Comparison of ENCODE assay signal across 18 cellular contexts in genomic region chr1:84379128-84379527, GRCh38. TPM values are rescaled to one million over a fixed set of nuclear protein-coding genes. Genes with fewer than 3 reads are reported as not detected.
DNase-seq lines count a peak whose midpoint lies in the region; ATAC-seq and TF ChIP-seq lines count a peak whose summit lies in the region.
"Had no signal": no experiment of that assay in that cellular context is flagged by ENCODE, and none has a peak within 500 bp of the region (broad histone marks: within the 10 kb centered on the region; RNA-seq: fewer than 3 reads in every experiment).

No MANE protein-coding gene starts in this region.

- H3K9me3 ChIP-seq in PC-3 (ENCODE audit: low read length): no peaks in the 10 kb centered on the region
- no peaks in the 10 kb centered on the region for H3K9me3 ChIP-seq in fibroblast of lung (ENCODE audit: control insufficient read depth, insufficient read depth, low read depth, low read length)
- H3K9me3 ChIP-seq in right cardiac atrium (ENCODE audit: control insufficient read depth, low read length): no peaks in the 10 kb centered on the region
- H3K9me3 ChIP-seq in Karpas-422 (ENCODE audit: low read length): no peaks in the 10 kb centered on the region
- H3K9me3 ChIP-seq: heart left ventricle had no signal

- H3K9me2 ChIP-seq in PC-3 (replicated peaks; ENCODE audit: low read length) (no peaks in the 10 kb centered on the region), Karpas-422 (replicated peaks; ENCODE audit: insufficient read depth, low read length) (no peaks in the 10 kb centered on the region)

- H3K27me3 ChIP-seq in PC-3 (ENCODE audit: low read length) (no peaks in the 10 kb centered on the region), fibroblast of lung (ENCODE audit: control insufficient read depth, insufficient read depth, low read length) (no peaks in the 10 kb centered on the region), right cardiac atrium (ENCODE audit: control insufficient read depth, insufficient read depth) (no peaks in the 10 kb centered on the region), Karpas-422 (ENCODE audit: low read length) (no peaks in the 10 kb centered on the region)
- H3K27me3 ChIP-seq: heart left ventricle had no signal

- no peak overlapping the region for H3K27ac ChIP-seq in PC-3 (ENCODE audit: low read length)
- H3K27ac ChIP-seq in fibroblast of lung (ENCODE audit: insufficient read depth, low read length): no peak overlapping the region
- H3K27ac ChIP-seq in right cardiac atrium (ENCODE audit: low read length): no peak overlapping the region
- H3K27ac ChIP-seq in Karpas-422 (ENCODE audit: low read length): no peak overlapping the region
- H3K27ac ChIP-seq: heart left ventricle had no signal

- no peaks in the 10 kb centered on the region for H3K36me3 Mint-ChIP-seq in endothelial cell (ENCODE audit: low read depth, unreplicated experiment)

- no peak overlapping the region for H3K27ac Mint-ChIP-seq in endothelial cell (ENCODE audit: unreplicated experiment)
- H3K27ac Mint-ChIP-seq: H9 had no signal

- H3K79me2 ChIP-seq in PC-3 (ENCODE audit: low read length) (no peaks in the 10 kb centered on the region), fibroblast of lung (ENCODE audit: control insufficient read depth, insufficient read depth, low read length) (no peaks in the 10 kb centered on the region), Karpas-422 (ENCODE audit: low read length) (no peaks in the 10 kb centered on the region)

- TF ChIP-seq CTCF in PC-3 (conservative IDR thresholded peaks at IDR 0.05; ENCODE audit: low read depth, low read length) (no peak), fibroblast of lung (conservative IDR thresholded peaks at IDR 0.05 in 1 of 2, IDR thresholded peaks at IDR 0.05 in 1 of 2; ENCODE audit: low read depth in 1 of 2, low read length in 2 of 2) (no peak), endothelial cell (IDR thresholded peaks at IDR 0.05; ENCODE audit: unreplicated experiment) (no peak)

- no peak overlapping the region for H3K4me3 Mint-ChIP-seq in endothelial cell (ENCODE audit: unreplicated experiment)
- H3K4me3 Mint-ChIP-seq: H9 had no signal

- H3K4me3 ChIP-seq in PC-3 (ENCODE audit: low read length) (no peak overlapping the region), fibroblast of lung (replicated peaks in 1 of 4; ENCODE audit: control extremely low read depth in 1 of 4, insufficient read depth in 1 of 4, low read depth in 3 of 4, low read length in 4 of 4) (no peak overlapping the region), skeletal muscle cell (ENCODE audit: low read depth, low read length) (no peak overlapping the region), right cardiac atrium (ENCODE audit: low read length) (no peak overlapping the region), Karpas-422 (ENCODE audit: low read length) (no peak overlapping the region)
- H3K4me3 ChIP-seq: heart left ventricle had no signal

- peaks cover 42% of the 10 kb centered on the region for H3K4me1 ChIP-seq in PC-3 (ENCODE audit: insufficient read depth, low read length)
- peaks cover 20% of the 10 kb centered on the region for H3K4me1 ChIP-seq in fibroblast of lung (ENCODE audit: control insufficient read depth, extremely low read depth, insufficient read depth, low read length)
- peaks cover 2% of the 10 kb centered on the region for H3K4me1 ChIP-seq in right cardiac atrium (ENCODE audit: control insufficient read depth, insufficient read depth, low read length)
- no peaks in the 10 kb centered on the region for H3K4me1 ChIP-seq in Karpas-422 (ENCODE audit: low read length)

- CTCF ChIA-PET in PC-3 (lab: Charles Lee): no interaction called here

- WGBS in right cardiac atrium: 72% methylated on average over 1 of the region's 1 CpG

- no peaks in the 10 kb centered on the region for H3K9me3 Mint-ChIP-seq in endothelial cell (ENCODE audit: unreplicated experiment)
- H3K9me3 Mint-ChIP-seq: H9 had no signal

- POLR2A ChIA-PET in PC-3 (lab: Charles Lee; ENCODE audit: unreplicated experiment): interaction anchor here (0.7 kb wide), 1 partner anchor 446 kb away, joined by 3 read pairs; no protein-coding TSS in a partner anchor

- intact Hi-C loops in PC-3 (cut with micrococcal nuclease): no loop called here
- intact Hi-C loops in right cardiac atrium (cut with DNase I): no loop called here

- no peaks in the 10 kb centered on the region for H3K27me3 Mint-ChIP-seq in endothelial cell (ENCODE audit: unreplicated experiment)

- H3K4me1 Mint-ChIP-seq in endothelial cell (ENCODE audit: unreplicated experiment): peaks cover 3% of the 10 kb centered on the region

- H2AFZ ChIP-seq in PC-3 (ENCODE audit: low read length): no peak overlapping the region
- H2AFZ ChIP-seq in fibroblast of lung (ENCODE audit: low read length): no peak overlapping the region
- H2AFZ ChIP-seq in Karpas-422 (ENCODE audit: low read length): no peak overlapping the region

- H4K20me1 ChIP-seq in PC-3 (ENCODE audit: low read length): no peaks in the 10 kb centered on the region
- H4K20me1 ChIP-seq in fibroblast of lung (ENCODE audit: control insufficient read depth, extremely low read depth, insufficient read depth, low read length): no peaks in the 10 kb centered on the region
- no peaks in the 10 kb centered on the region for H4K20me1 ChIP-seq in Karpas-422 (ENCODE audit: insufficient read depth, low read depth, low read length)

- BruUV-seq in PC-3 (replicated peaks; lab: Mats Ljungman, UMichigan): no TSS peak

- H3K9ac ChIP-seq in PC-3 (ENCODE audit: low read length) (no peak overlapping the region), fibroblast of lung (ENCODE audit: insufficient read depth, low read length) (no peak overlapping the region), Karpas-422 (ENCODE audit: low read length) (no peak overlapping the region)

- ATAC-seq in PC-3 (peak; percentile 75), right cardiac atrium (no peak), GM19023 (IDR thresholded peaks at IDR 0.05; ENCODE audit: unreplicated experiment) (no peak)
- ATAC-seq: heart left ventricle, sciatic nerve had no signal

- DNase-seq in HCEC 1CT (peak; percentile 90), PC-3 (peak; percentile 74), fibroblast of lung (ENCODE audit: low read depth in 2 of 2) (peak; percentile 93 to 95), skeletal muscle cell (ENCODE audit: low read depth) (peak; percentile 62), right cardiac atrium (no peak), endothelial cell (ENCODE audit: low spot score) (no peak), Karpas-422 (no peak)
- DNase-seq: activated CD4-positive, alpha-beta T cell treated with anti-CD3 and anti-CD28 coated beads for 1 hour; activated T-cell treated with anti-CD3 and anti-CD28 coated beads, Interleukin-2, amount 50 U/mL, for 1 hour; H9; heart left ventricle; left cardiac atrium; NCI-H1048; NCI-H2171; SW 1271 had no signal

- no peaks in the 10 kb centered on the region for H3K36me3 ChIP-seq in PC-3 (ENCODE audit: low read depth, low read length)
- H3K36me3 ChIP-seq in fibroblast of lung (ENCODE audit: control insufficient read depth, insufficient read depth, low read length): no peaks in the 10 kb centered on the region
- H3K36me3 ChIP-seq in Karpas-422 (ENCODE audit: insufficient read depth, low read length): no peaks in the 10 kb centered on the region
- H3K36me3 ChIP-seq: heart left ventricle had no signal

- no peaks in the 10 kb centered on the region for H3F3A ChIP-seq in PC-3 (ENCODE audit: low read length, unreplicated experiment)

- no peak overlapping the region for H3K4me2 ChIP-seq in PC-3 (ENCODE audit: low read length)
- H3K4me2 ChIP-seq in fibroblast of lung (ENCODE audit: extremely low read depth, insufficient read depth, low read length): no peak overlapping the region
- H3K4me2 ChIP-seq in Karpas-422 (ENCODE audit: low read depth, low read length, poor library complexity, severe bottlenecking): no peak overlapping the region

RNA-seq across cellular contexts. Expression of gene DNASE2B, which starts 19.2 kb away (rescaled TPM):
- total RNA-seq in PC-3 (2014; rRNA removed): not detected in 2 replicates
- not detected in 2 replicates for total RNA-seq in fibroblast of lung
- polyA plus RNA-seq in fibroblast of lung: not detected in 2 replicates
- not detected in 2 replicates for polyA plus RNA-seq in fibroblast of lung (2012)
- polyA minus RNA-seq in fibroblast of lung (ENCODE audit: low replicate concordance): not detected in 2 replicates
- total RNA-seq in right cardiac atrium: not detected
- not detected for polyA plus RNA-seq in right cardiac atrium
- not detected for total RNA-seq in endothelial cell (ENCODE audit: unreplicated experiment)
- not detected in 2 replicates for total RNA-seq in Karpas-422 (2014; rRNA removed; shearing (Covaris generic); ENCODE audit: low replicate concordance)
- total RNA-seq: H9, left cardiac atrium, myocyte, sciatic nerve had no signal

Comparison
In these comparisons a context has a peak if more than half of its experiments do, and no peak if none do; other contexts are left out.
1. DNase-seq: peak in HCEC 1CT (single experiment), PC-3 (single experiment), fibroblast of lung (2 of 2) and skeletal muscle cell (single experiment); none in right cardiac atrium (0 of 3), endothelial cell (single experiment) and Karpas-422 (single experiment).